36 cellular contexts compared by ENCODE assay signal in genomic region chr1:34212673-34213072, GRCh38. TPM values are rescaled to one million over a fixed set of nuclear protein-coding genes. Genes with fewer than 3 reads are reported as not detected.
"Had no signal": no experiment of that assay in that cellular context is flagged by ENCODE, and none has a peak within 500 bp of the region (broad histone marks: within the 10 kb centered on the region; RNA-seq: fewer than 3 reads in every experiment).

No MANE protein-coding gene starts in this region.

- ATAC-seq: activated CD4-positive, CD25-positive, alpha-beta regulatory T cell treated with anti-CD3 and anti-CD28 coated beads, Interleukin-2, amount 50 U/mL, for 24 hours; activated CD8-positive, alpha-beta T cell treated with anti-CD3 and anti-CD28 coated beads for 36 hours; activated naive CD8-positive, alpha-beta T cell treated with anti-CD3 and anti-CD28 coated beads, Interleukin-2, amount 50 U/mL, for 24 hours; activated T-cell treated with anti-CD3 and anti-CD28 coated beads, Interleukin-2, amount 50 U/mL, for 4 hours; activated T-helper 17 cell treated with anti-CD3 and anti-CD28 coated beads, Interleukin-2, amount 50 U/mL, for 72 hours; body of pancreas; effector memory CD8-positive, alpha-beta T cell; foreskin keratinocyte; gastrocnemius medialis; heart left ventricle had no signal

- FAIRE-seq: colon, TTC549 had no signal

- H3K4me1 ChIP-seq: adrenal gland, body of pancreas, esophagus muscularis mucosa, foreskin keratinocyte, gastrocnemius medialis, heart left ventricle had no signal

- H3K27ac ChIP-seq: adrenal gland, body of pancreas, esophagus muscularis mucosa, foreskin keratinocyte, gastrocnemius medialis, heart left ventricle, WERI-Rb-1 had no signal

- H3K9me3 ChIP-seq: adrenal gland, body of pancreas, esophagus muscularis mucosa, gastrocnemius medialis, heart left ventricle had no signal

- H3K36me3 ChIP-seq: adrenal gland, esophagus muscularis mucosa, gastrocnemius medialis, heart left ventricle, WERI-Rb-1 had no signal

- H3K4me3 ChIP-seq: adrenal gland, body of pancreas, esophagus muscularis mucosa, gastrocnemius medialis, heart left ventricle had no signal

- H3K27me3 ChIP-seq: body of pancreas, foreskin keratinocyte, gastrocnemius medialis had no signal

- DNase-seq: activated B cell treated with CpG ODN at 0.5 μM for 24 hours; activated CD4-positive, alpha-beta T cell treated with anti-CD3 and anti-CD28 coated beads for 48 hours; activated CD4-positive, alpha-beta T cell treated with anti-CD3 and anti-CD28 coated beads, Interleukin-2, amount 50 U/mL, for 1 hour; activated CD4-positive, alpha-beta T cell treated with anti-CD3 and anti-CD28 coated beads, Interleukin-2, amount 50 U/mL, for 48 hours; activated CD8-positive, alpha-beta memory T cell treated with anti-CD3 and anti-CD28 coated beads for 24 hours; activated CD8-positive, alpha-beta T cell treated with anti-CD3 and anti-CD28 coated beads for 36 hours; activated effector memory CD4-positive, alpha-beta T cell treated with Interleukin-2 at 50 U/mL for 16 hours; activated gamma-delta T cell treated with Interleukin-2 at 50 U/mL for 16 hours; activated naive CD4-positive, alpha-beta T cell treated with anti-CD3 and anti-CD28 coated beads, Interleukin-2, amount 50 U/mL, for 16 hours; activated naive CD4-positive, alpha-beta T cell treated with Interleukin-2 at 50 U/mL for 16 hours; activated naive CD8-positive, alpha-beta T cell treated with anti-CD3 and anti-CD28 coated beads for 36 hours; activated naive CD8-positive, alpha-beta T cell treated with anti-CD3 and anti-CD28 coated beads, Interleukin-2, amount 50 U/mL, for 24 hours; activated T-cell treated with anti-CD3 and anti-CD28 coated beads, Interleukin-2, amount 50 U/mL, for 4 hours; adrenal gland; amygdala; aorta; body of pancreas; caudate nucleus; cortex of kidney; dermis blood vessel endothelial cell; effector CD4-positive, alpha-beta T cell; effector memory CD8-positive, alpha-beta T cell; erythroblast; foreskin keratinocyte; gastrocnemius medialis; glutamatergic neuron; heart left ventricle; T-helper 2 cell; WERI-Rb-1 had no signal

RNA-seq across cellular contexts. Expression of gene C1orf94, which starts 36.0 kb away (rescaled TPM):
- total RNA-seq: activated B cell treated with CpG ODN at 0.5 μM for 24 hours; activated CD8-positive, alpha-beta T cell treated with anti-CD3 and anti-CD28 coated beads for 36 hours; activated naive CD8-positive, alpha-beta T cell treated with anti-CD3 and anti-CD28 coated beads for 36 hours; activated T-cell treated with anti-CD3 and anti-CD28 coated beads, Interleukin-2, amount 50 U/mL, for 4 hours; activated T-helper 17 cell treated with anti-CD3 and anti-CD28 coated beads, Interleukin-2, amount 50 U/mL, for 72 hours; aorta; body of pancreas; chondrocyte; dermis blood vessel endothelial cell; foreskin keratinocyte; gastrocnemius medialis; heart left ventricle; T-helper 1 cell treated with Interleukin-12 subunit alpha and Interleukin-12 subunit beta and Interleukin-4 antibody, amounts not matched to agents 30 ng/mL and 1 ng/mL, for 36 hours had no signal
- polyA plus RNA-seq: aorta, foreskin keratinocyte, heart left ventricle had no signal

RNA-seq across cellular contexts. Expression of gene CSMD2, which starts 47.6 kb away (rescaled TPM):
- total RNA-seq: activated B cell treated with CpG ODN at 0.5 μM for 24 hours; activated CD8-positive, alpha-beta T cell treated with anti-CD3 and anti-CD28 coated beads for 36 hours; activated naive CD8-positive, alpha-beta T cell treated with anti-CD3 and anti-CD28 coated beads for 36 hours; activated T-cell treated with anti-CD3 and anti-CD28 coated beads, Interleukin-2, amount 50 U/mL, for 4 hours; activated T-helper 17 cell treated with anti-CD3 and anti-CD28 coated beads, Interleukin-2, amount 50 U/mL, for 72 hours; T-helper 1 cell treated with Interleukin-12 subunit alpha and Interleukin-12 subunit beta and Interleukin-4 antibody, amounts not matched to agents 30 ng/mL and 1 ng/mL, for 36 hours had no signal
